Comparison of ENCODE assay signal across 23 cellular contexts in the genomic region with DNA sequence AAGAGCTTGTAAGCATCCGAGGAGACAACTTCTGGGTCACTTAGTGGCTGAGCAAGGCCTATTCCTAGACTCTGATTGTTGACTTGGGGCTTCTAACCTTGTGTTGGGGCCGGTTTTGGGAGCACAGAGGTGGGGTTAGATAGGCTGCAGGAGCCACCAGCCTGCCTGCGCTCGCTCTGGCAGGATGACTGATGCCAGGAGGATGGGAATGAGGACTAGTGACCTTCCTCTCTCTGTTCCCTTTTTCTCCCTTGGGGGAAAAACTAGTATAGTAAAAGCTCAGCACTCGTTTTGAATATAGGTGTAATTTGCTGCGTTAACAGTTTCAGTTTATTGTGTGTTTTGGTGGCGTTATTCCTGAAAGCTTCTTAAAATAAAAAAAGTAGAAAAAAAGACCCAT.
A peak's percentile ranks its signal among the peaks of the same experiment; 100 is the strongest.
DNase-seq lines count a peak whose midpoint lies in the region; TF ChIP-seq lines count a peak whose summit lies in the region.
"Had no signal": no experiment of that assay in that cellular context is flagged by ENCODE, and none has a peak within 500 bp of the region (broad histone marks: within the 10 kb centered on the region; RNA-seq: fewer than 3 reads in every experiment).

No MANE protein-coding gene starts in this region.

- no TSS peak for BruUV-seq in OCI-LY7 (replicated peaks; lab: Mats Ljungman, UMichigan)

- CTCF ChIA-PET in OCI-LY7 (lab: Charles Lee; ENCODE audit: unreplicated experiment) = no interaction called here

- DNase-seq in cardiac muscle cell (ENCODE audit: low read depth in 1 of 2, low spot score in 1 of 2) (no peak), right atrium auricular region (ENCODE audit: low spot score) (no peak), OCI-LY7 (ENCODE audit: low spot score) (no peak), thyroid gland (no peak), smooth muscle cell (lab: John Stamatoyannopoulos, UW; ENCODE audit: unreplicated experiment) (no peak), DMS53 treated with DMSO at 0.1 percent for 48 hours (lab: John Stamatoyannopoulos, UW; ENCODE audit: unreplicated experiment) (no peak)
- DNase-seq in effector CD4-positive, alpha-beta T cell = no peak
- DNase-seq: activated CD8-positive, alpha-beta memory T cell treated with anti-CD3 and anti-CD28 coated beads, Interleukin-2, amount 50 U/mL, for 4 hours; activated naive CD4-positive, alpha-beta T cell treated with anti-CD3 and anti-CD28 coated beads, Interleukin-2, amount 50 U/mL, for 16 hours; caudate nucleus; GDM1; mesenchymal stem cell; NCI-H1092 treated with DMSO at 0.1 percent for 48 hours; NCI-H187 treated with DMSO at 0.1 percent for 48 hours; NCI-H69; pancreas; sigmoid colon; SK-N-SH; stimulated activated CD4-positive, alpha-beta T cell treated with anti-CD3 and anti-CD28 coated beads, Interleukin-15, amount 100 ng/mL, for 24 hours; transverse colon had no signal

- H3K4me3 ChIP-seq in cardiac muscle cell (no peak overlapping the region), right atrium auricular region (no peak overlapping the region), OCI-LY7 (ENCODE audit: low read depth, low read length, poor library complexity, severe bottlenecking) (no peak overlapping the region), iPS-15b (ENCODE audit: low read depth, low read length) (no peak overlapping the region), thyroid gland (replicated peaks in 1 of 3) (no peak overlapping the region), smooth muscle cell (no peak overlapping the region)
- H3K4me3 ChIP-seq: pancreas, sigmoid colon, transverse colon had no signal

- H3K27ac ChIP-seq in cardiac muscle cell (peak overlapping the region; percentile 58), right atrium auricular region (no peak overlapping the region), OCI-LY7 (ENCODE audit: low read depth, low read length, poor library complexity, severe bottlenecking) (no peak overlapping the region), thyroid gland (peak overlapping the region in 2 of 3 donors; percentile 9 to 45), smooth muscle cell (ENCODE audit: low read depth) (no peak overlapping the region)
- H3K27ac ChIP-seq: 22Rv1, pancreas, RWPE1, sigmoid colon, transverse colon had no signal

- 58 to 68% methylated on average over 7 of the region's 7 CpGs for WGBS in thyroid gland, 2 donors
- 87% methylated on average over 7 of the region's 7 CpGs for WGBS in smooth muscle cell (ENCODE audit: low lambda C conversion rate)

- H3K9me2 ChIP-seq in OCI-LY7 (ENCODE audit: insufficient read depth, low read length) = no peaks in the 10 kb centered on the region
- H3K9me2 ChIP-seq: SK-N-SH had no signal

- H3K79me2 ChIP-seq in OCI-LY7 (ENCODE audit: insufficient read depth, low read depth, low read length) = peaks cover 24% of the 10 kb centered on the region; the same call in 1 of the 2 replicates
- H3K79me2 ChIP-seq in smooth muscle cell (ENCODE audit: low read depth) = peaks cover 89% of the 10 kb centered on the region

- H4K20me1 ChIP-seq in OCI-LY7 (ENCODE audit: insufficient read depth, low read length) (no peaks in the 10 kb centered on the region), smooth muscle cell (ENCODE audit: low read depth) (peaks cover 100% of the 10 kb centered on the region)

- peak overlapping the region; percentile 42 for H3K9ac ChIP-seq in iPS-15b (ENCODE audit: low read depth, low read length)
- no peak overlapping the region for H3K9ac ChIP-seq in smooth muscle cell (ENCODE audit: low read depth)
- H3K9ac ChIP-seq: SK-N-SH had no signal

- TF ChIP-seq CTCF in cardiac muscle cell (IDR thresholded peaks at IDR 0.05; ENCODE audit: low read depth, low read length) (no peak), right atrium auricular region (IDR thresholded peaks at IDR 0.05) (no peak), OCI-LY7 (conservative IDR thresholded peaks at IDR 0.05; ENCODE audit: low read length) (no peak), thyroid gland (IDR thresholded peaks at IDR 0.05) (no peak), smooth muscle cell (IDR thresholded peaks at IDR 0.05; ENCODE audit: borderline replicate concordance, insufficient read depth, poor library complexity, severe bottlenecking) (no peak)

- H3K27me3 ChIP-seq in cardiac muscle cell = no peaks in the 10 kb centered on the region
- no peaks in the 10 kb centered on the region for H3K27me3 ChIP-seq in right atrium auricular region
- no peaks in the 10 kb centered on the region for H3K27me3 ChIP-seq in iPS-15b (ENCODE audit: control insufficient read depth, insufficient read depth, low read length)
- no peaks in the 10 kb centered on the region for H3K27me3 ChIP-seq in thyroid gland
- no peaks in the 10 kb centered on the region for H3K27me3 ChIP-seq in smooth muscle cell (ENCODE audit: low read depth)
- H3K27me3 ChIP-seq: pancreas, sigmoid colon, transverse colon had no signal

- no peaks in the 10 kb centered on the region for H3F3A ChIP-seq in smooth muscle cell (ENCODE audit: low read depth)

- intact Hi-C loops in OCI-LY7 (cut with micrococcal nuclease; ENCODE audit: unreplicated experiment) (no loop called here), thyroid gland (cut with DNase I) (no loop called here)

- no peak overlapping the region for H2AFZ ChIP-seq in OCI-LY7 (ENCODE audit: low read length)
- H2AFZ ChIP-seq in smooth muscle cell (ENCODE audit: low read depth) = no peak overlapping the region

- H3K4me2 ChIP-seq in OCI-LY7 (ENCODE audit: low read length) = peak overlapping the region; percentile 24; the same call in 1 of the 2 replicates
- no peak overlapping the region for H3K4me2 ChIP-seq in smooth muscle cell
- H3K4me2 ChIP-seq: SK-N-SH had no signal

- POLR2A ChIA-PET in OCI-LY7 (lab: Charles Lee) = interaction anchor here (1.5 kb wide), 1 partner anchor 28 kb away, joined by 4 read pairs; no protein-coding TSS in a partner anchor

- H3K9me3 ChIP-seq in cardiac muscle cell (ENCODE audit: low read depth) (no peaks in the 10 kb centered on the region), right atrium auricular region (no peaks in the 10 kb centered on the region), OCI-LY7 (ENCODE audit: low read length) (no peaks in the 10 kb centered on the region), iPS-15b (ENCODE audit: control insufficient read depth, insufficient read depth, low read length) (no peaks in the 10 kb centered on the region), thyroid gland (no peaks in the 10 kb centered on the region), smooth muscle cell (replicated peaks; ENCODE audit: low read depth) (no peaks in the 10 kb centered on the region)
- H3K9me3 ChIP-seq: pancreas, sigmoid colon, SK-N-SH, transverse colon had no signal

- H3K36me3 ChIP-seq in cardiac muscle cell (no peaks in the 10 kb centered on the region), right atrium auricular region (no peaks in the 10 kb centered on the region), OCI-LY7 (ENCODE audit: insufficient read depth, low read length) (peaks cover 17% of the 10 kb centered on the region), iPS-15b (ENCODE audit: control insufficient read depth, insufficient read depth, low read length) (no peaks in the 10 kb centered on the region), thyroid gland (no peaks in the 10 kb centered on the region), smooth muscle cell (ENCODE audit: low read depth) (no peaks in the 10 kb centered on the region)
- H3K36me3 ChIP-seq: pancreas, sigmoid colon, transverse colon had no signal

- H3K4me1 ChIP-seq in cardiac muscle cell (ENCODE audit: low read depth) (peaks cover 6% of the 10 kb centered on the region), right atrium auricular region (peaks cover 0 to 32% of the 10 kb centered on the region in 2 donors), OCI-LY7 (ENCODE audit: insufficient read depth, low read length, poor library complexity, severe bottlenecking) (peaks cover 19% of the 10 kb centered on the region), iPS-15b (ENCODE audit: control insufficient read depth, insufficient read depth, low read length) (peaks cover 4% of the 10 kb centered on the region), thyroid gland (peaks cover 25 to 44% of the 10 kb centered on the region in 2 donors), smooth muscle cell (ENCODE audit: low read depth) (peaks cover 6% of the 10 kb centered on the region)

- TF ChIP-seq POLR2A in thyroid gland (IDR thresholded peaks at IDR 0.05) = no peak

Comparison
In these comparisons a context has a peak if more than half of its experiments do, and no peak if none do; other contexts are left out.
1. H3K27ac ChIP-seq: peak in cardiac muscle cell (single experiment) and thyroid gland (2 of 3); none in right atrium auricular region (0 of 2), OCI-LY7 (single experiment) and smooth muscle cell (single experiment).